Comparison of ENCODE assay signal across 24 cellular contexts in the genomic region with DNA sequence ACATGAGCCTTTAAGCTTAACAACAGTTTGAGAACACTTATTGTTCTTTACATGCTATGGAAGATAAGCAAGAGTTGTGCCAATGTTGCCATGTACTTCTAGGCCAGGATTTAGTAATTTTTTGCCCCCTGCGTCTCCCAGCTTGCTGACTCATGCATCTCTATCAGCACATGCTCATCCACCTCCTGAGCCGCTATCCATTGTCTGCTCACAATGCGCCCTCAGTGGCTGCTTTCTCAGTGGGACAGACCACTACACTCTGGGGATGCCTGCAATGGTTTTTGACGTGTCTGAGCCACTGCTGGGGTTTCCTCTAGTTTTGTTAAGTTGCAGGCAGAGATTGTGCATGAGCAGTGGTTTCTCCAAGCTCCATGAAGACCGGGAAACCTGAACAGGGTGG. TPM values are rescaled to one million over a fixed set of nuclear protein-coding genes. Genes with fewer than 3 reads are reported as not detected.
A peak's percentile ranks its signal among the peaks of the same experiment; 100 is the strongest.
DNase-seq lines count a peak whose midpoint lies in the region; ATAC-seq and TF ChIP-seq lines count a peak whose summit lies in the region.
"Had no signal": no experiment of that assay in that cellular context is flagged by ENCODE, and none has a peak within 500 bp of the region (broad histone marks: within the 10 kb centered on the region; RNA-seq: fewer than 3 reads in every experiment).

No MANE protein-coding gene starts in this region.

- H3K4me3 ChIP-seq in fibroblast of mammary gland (ENCODE audit: control insufficient read depth, low read depth, low read length): no peak overlapping the region
- H3K4me3 ChIP-seq: ascending aorta, heart left ventricle, left lung, mucosa of descending colon, psoas muscle, skin epidermis had no signal

- no peaks in the 10 kb centered on the region for H3K27me3 Mint-ChIP-seq in activated CD8-positive, alpha-beta T cell treated with anti-CD3 and anti-CD28 coated beads, Interleukin-2, amount 10 ng/mL, durations not matched to agents 7 days and 5 days (ENCODE audit: low read depth)
- H3K27me3 Mint-ChIP-seq: activated B cell treated with CpG ODN at 0.5 μM for 24 hours; activated CD4-positive, alpha-beta memory T cell treated with anti-CD3 and anti-CD28 coated beads for 36 hours; stimulated activated naive B cell treated with anti-CD40 and anti-IgM and Interleukin-4, amounts not matched to agents 10 μg/mL and 1 μg/mL and 100 μg/mL, for 72 hours had no signal

- POLR2A ChIA-PET in RWPE1 (lab: Yijun Ruan, JAX; ENCODE audit: low non-redundant PET): no interaction called here
- POLR2A ChIA-PET in activated CD8-positive, alpha-beta T cell treated with anti-CD3 and anti-CD28 coated beads, Interleukin-2, amount 10 ng/mL, durations not matched to agents 7 days and 5 days (lab: Charles Lee): no interaction called here

- TF ChIP-seq CTCF in RWPE1 (conservative IDR thresholded peaks at IDR 0.05; ENCODE audit: low read depth) (no peak), fibroblast of mammary gland (conservative IDR thresholded peaks at IDR 0.05; ENCODE audit: control insufficient read depth, insufficient read depth, low read depth, low read length) (no peak)

- no peak overlapping the region for H3K4me3 Mint-ChIP-seq in activated CD8-positive, alpha-beta T cell treated with anti-CD3 and anti-CD28 coated beads, Interleukin-2, amount 10 ng/mL, durations not matched to agents 7 days and 5 days
- H3K4me3 Mint-ChIP-seq: activated B cell treated with CpG ODN at 0.5 μM for 24 hours; activated CD4-positive, alpha-beta memory T cell treated with anti-CD3 and anti-CD28 coated beads for 36 hours; activated naive CD4-positive, alpha-beta T cell treated with anti-CD3 and anti-CD28 coated beads for 36 hours; CD8-positive, alpha-beta T cell; stimulated activated naive B cell treated with anti-CD40 and anti-IgM and Interleukin-4, amounts not matched to agents 10 μg/mL and 1 μg/mL and 100 μg/mL, for 72 hours had no signal

- ATAC-seq in activated CD8-positive, alpha-beta T cell treated with anti-CD3 and anti-CD28 coated beads, Interleukin-2, amount 10 ng/mL, durations not matched to agents 7 days and 5 days: no peak
- no peak for ATAC-seq in GM21423 (IDR thresholded peaks at IDR 0.05; ENCODE audit: unreplicated experiment)
- ATAC-seq: CD8-positive, alpha-beta T cell; heart left ventricle; left lung; mucosa of descending colon; SK-N-SH treated with all-trans-retinoic acid at 6 μM for 48 hours; stimulated activated naive B cell treated with anti-CD40 and anti-IgM and Interleukin-4, amounts not matched to agents 10 μg/mL and 1 μg/mL and 100 μg/mL, for 72 hours had no signal

- peaks cover 41% of the 10 kb centered on the region for H3K36me3 Mint-ChIP-seq in activated CD8-positive, alpha-beta T cell treated with anti-CD3 and anti-CD28 coated beads, Interleukin-2, amount 10 ng/mL, durations not matched to agents 7 days and 5 days (ENCODE audit: low read depth)

- H3K9me3 Mint-ChIP-seq in activated CD8-positive, alpha-beta T cell treated with anti-CD3 and anti-CD28 coated beads, Interleukin-2, amount 10 ng/mL, durations not matched to agents 7 days and 5 days (ENCODE audit: insufficient read depth): no peaks in the 10 kb centered on the region
- H3K9me3 Mint-ChIP-seq: activated B cell treated with CpG ODN at 0.5 μM for 24 hours; activated CD4-positive, alpha-beta memory T cell treated with anti-CD3 and anti-CD28 coated beads for 36 hours; activated naive CD4-positive, alpha-beta T cell treated with anti-CD3 and anti-CD28 coated beads for 36 hours; CD8-positive, alpha-beta T cell; stimulated activated naive B cell treated with anti-CD40 and anti-IgM and Interleukin-4, amounts not matched to agents 10 μg/mL and 1 μg/mL and 100 μg/mL, for 72 hours had no signal

- H3K27ac ChIP-seq in RWPE1: 0 out of 2 replicates have a peak overlapping the region, but pooled peaks have one; percentile 5
- H3K27ac ChIP-seq: ascending aorta, KMS-11, left lung, psoas muscle, skin epidermis had no signal

- peak overlapping the region; percentile 64 for H3K27ac Mint-ChIP-seq in activated CD8-positive, alpha-beta T cell treated with anti-CD3 and anti-CD28 coated beads, Interleukin-2, amount 10 ng/mL, durations not matched to agents 7 days and 5 days
- H3K27ac Mint-ChIP-seq: activated B cell treated with CpG ODN at 0.5 μM for 24 hours; activated CD4-positive, alpha-beta memory T cell treated with anti-CD3 and anti-CD28 coated beads for 36 hours; activated naive CD4-positive, alpha-beta T cell treated with anti-CD3 and anti-CD28 coated beads for 36 hours; CD8-positive, alpha-beta T cell; stimulated activated naive B cell treated with anti-CD40 and anti-IgM and Interleukin-4, amounts not matched to agents 10 μg/mL and 1 μg/mL and 100 μg/mL, for 72 hours had no signal

- H3K4me1 Mint-ChIP-seq in activated CD8-positive, alpha-beta T cell treated with anti-CD3 and anti-CD28 coated beads, Interleukin-2, amount 10 ng/mL, durations not matched to agents 7 days and 5 days (ENCODE audit: low read depth): peaks cover 14% of the 10 kb centered on the region
- H3K4me1 Mint-ChIP-seq: activated B cell treated with CpG ODN at 0.5 μM for 24 hours had no signal

- no peak for DNase-seq in RWPE1 (ENCODE audit: low spot score)
- DNase-seq in activated CD8-positive, alpha-beta T cell treated with anti-CD3 and anti-CD28 coated beads, Interleukin-2, amount 10 ng/mL, durations not matched to agents 7 days and 5 days: no peak
- peak; percentile 25 for DNase-seq in fibroblast of mammary gland (ENCODE audit: low read depth)
- DNase-seq in pons (ENCODE audit: low spot score): peak; percentile 77
- no peak for DNase-seq in NCI-H446 (lab: John Stamatoyannopoulos, UW)
- no peak for DNase-seq in activated CD8-positive, alpha-beta memory T cell treated with anti-CD3 and anti-CD28 coated beads, Interleukin-2, amount 50 U/mL, for 48 hours
- DNase-seq: activated B cell treated with CpG ODN at 0.5 μM for 24 hours; activated CD4-positive, alpha-beta memory T cell treated with anti-CD3 and anti-CD28 coated beads for 36 hours; activated naive CD4-positive, alpha-beta T cell treated with anti-CD3 and anti-CD28 coated beads for 36 hours; DMS53; heart left ventricle; left lung; mucosa of descending colon; NCI-H146; NCI-H748 treated with DMSO at 0.1 percent for 48 hours; psoas muscle; stimulated activated CD4-positive, alpha-beta T cell treated with anti-CD3 and anti-CD28 coated beads, Interleukin-2, amount 100 ng/mL, for 24 hours; stimulated activated naive B cell treated with anti-CD40 and anti-IgM and Interleukin-4, amounts not matched to agents 10 μg/mL and 1 μg/mL and 100 μg/mL, for 72 hours had no signal

- CTCF ChIA-PET in RWPE1 (lab: Yijun Ruan, JAX): interaction anchor here (0.5 to 0.6 kb wide), 2 partner anchors 365 to 1388 kb away, joined by 3 read pairs; no protein-coding TSS in a partner anchor
- CTCF ChIA-PET in activated CD8-positive, alpha-beta T cell treated with anti-CD3 and anti-CD28 coated beads, Interleukin-2, amount 10 ng/mL, durations not matched to agents 7 days and 5 days (lab: Charles Lee): no interaction called here

RNA-seq across cellular contexts. Expression of gene PHF2, which starts 50.9 kb away (rescaled TPM):
- 10 to 100 TPM; 22.1 to 23.5 TPM for total RNA-seq in activated CD8-positive, alpha-beta T cell treated with anti-CD3 and anti-CD28 coated beads, Interleukin-2, amount 10 ng/mL, durations not matched to agents 7 days and 5 days

Comparison
In these comparisons a context has a peak if more than half of its experiments do, and no peak if none do; other contexts are left out.
1. DNase-seq: peak in fibroblast of mammary gland (single experiment) and pons (single experiment); none in RWPE1 (single experiment), activated CD8-positive, alpha-beta T cell treated with anti-CD3 and anti-CD28 coated beads, Interleukin-2, amount 10 ng/mL, durations not matched to agents 7 days and 5 days (single experiment), NCI-H446 (0 of 2) and activated CD8-positive, alpha-beta memory T cell treated with anti-CD3 and anti-CD28 coated beads, Interleukin-2, amount 50 U/mL, for 48 hours (single experiment).